In the genomic region with DNA sequence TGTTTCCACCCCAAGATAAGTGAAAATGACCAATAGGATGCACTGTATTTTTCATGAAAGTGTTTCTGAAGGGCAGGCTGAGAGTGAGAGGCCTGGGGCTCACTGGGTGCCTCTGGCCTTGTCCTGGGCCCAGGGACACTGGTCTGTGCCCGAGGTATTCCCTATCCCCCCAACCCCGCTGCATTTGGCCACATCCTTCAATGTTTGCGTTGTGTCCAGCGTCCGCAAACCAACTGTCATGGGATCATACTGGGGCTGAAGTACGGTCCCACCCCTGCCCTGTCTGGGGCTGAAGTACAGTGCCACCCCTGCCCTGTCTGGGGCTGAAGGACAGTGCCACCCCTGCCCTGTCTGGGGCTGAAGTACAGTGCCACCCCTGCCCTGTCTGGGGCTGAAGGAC, we compare ENCODE assay signal across 22 cellular contexts. TPM values are rescaled to one million over a fixed set of nuclear protein-coding genes. Genes with fewer than 3 reads are reported as not detected.
DNase-seq lines count a peak whose midpoint lies in the region; ATAC-seq and TF ChIP-seq lines count a peak whose summit lies in the region.
"Had no signal": no experiment of that assay in that cellular context is flagged by ENCODE, and none has a peak within 500 bp of the region (broad histone marks: within the 10 kb centered on the region; RNA-seq: fewer than 3 reads in every experiment).

No MANE protein-coding gene starts in this region.

- H3K9me3 ChIP-seq in RWPE2 (ENCODE audit: severe bottlenecking) (no peaks in the 10 kb centered on the region), esophagus squamous epithelium (no peaks in the 10 kb centered on the region), liver (ENCODE audit: control insufficient read depth in 4 of 4, low read length in 3 of 4) (no peaks in the 10 kb centered on the region)
- H3K9me3 ChIP-seq: thyroid gland had no signal

- DNase-seq in RWPE2 (ENCODE audit: low spot score) = peak; percentile 34
- no peak for DNase-seq in esophagus squamous epithelium (lab: John Stamatoyannopoulos, UW)
- DNase-seq in stimulated activated effector memory CD8-positive, alpha-beta T cell treated with anti-CD3 and anti-CD28 coated beads, Interleukin-12 subunit alpha, Interleukin-12 subunit beta, amount 100 ng/mL, for 72 hours (ENCODE audit: low spot score in 2 of 2) = no peak
- no peak for DNase-seq in activated CD4-positive, alpha-beta T cell treated with anti-CD3 and anti-CD28 coated beads, Interleukin-2, amount 50 U/mL, for 4 hours
- no peak for DNase-seq in foreskin keratinocyte
- DNase-seq: activated gamma-delta T cell treated with Interleukin-2 at 50 U/mL for 16 hours; amniotic stem cell; GF-D8; H7; NCI-H187; NCI-H2227 treated with DMSO at 0.1 percent for 48 hours; stimulated activated CD4-positive, alpha-beta T cell treated with anti-CD3 and anti-CD28 coated beads, Interleukin-2, amount 100 ng/mL, for 24 hours; T1000; thyroid gland had no signal

- no peaks in the 10 kb centered on the region for H3K9me3 Mint-ChIP-seq in stimulated activated effector memory CD8-positive, alpha-beta T cell treated with anti-CD3 and anti-CD28 coated beads, Interleukin-12 subunit alpha, Interleukin-12 subunit beta, amount 100 ng/mL, for 72 hours
- H3K9me3 Mint-ChIP-seq: CD8-positive, alpha-beta memory T cell; nephron; stimulated activated memory B cell treated with anti-CD40 and anti-IgM and Interleukin-4, amounts not matched to agents 10 μg/mL and 1 μg/mL and 100 μg/mL, for 72 hours had no signal

- H3K27ac ChIP-seq in RWPE2 (ENCODE audit: poor library complexity, severe bottlenecking) (no peak overlapping the region), esophagus squamous epithelium (peak overlapping the region; percentile 14 to 50 (median 32)), liver (ENCODE audit: low read depth in 1 of 2, low read length in 2 of 2) (peak overlapping the region; percentile 39 to 40), foreskin keratinocyte (no peak overlapping the region)
- H3K27ac ChIP-seq: thyroid gland had no signal

- H3K4me3 Mint-ChIP-seq in stimulated activated effector memory CD8-positive, alpha-beta T cell treated with anti-CD3 and anti-CD28 coated beads, Interleukin-12 subunit alpha, Interleukin-12 subunit beta, amount 100 ng/mL, for 72 hours = no peak overlapping the region
- H3K4me3 Mint-ChIP-seq: CD8-positive, alpha-beta memory T cell; nephron; stimulated activated memory B cell treated with anti-CD40 and anti-IgM and Interleukin-4, amounts not matched to agents 10 μg/mL and 1 μg/mL and 100 μg/mL, for 72 hours; WTC11 had no signal

- H3K27me3 ChIP-seq in RWPE2 (ENCODE audit: insufficient read depth, poor library complexity, severe bottlenecking) (no peaks in the 10 kb centered on the region), esophagus squamous epithelium (no peaks in the 10 kb centered on the region), liver (ENCODE audit: control insufficient read depth in 4 of 4, insufficient read depth in 4 of 4, low read length in 3 of 4) (no peaks in the 10 kb centered on the region), foreskin keratinocyte (no peaks in the 10 kb centered on the region)
- H3K27me3 ChIP-seq: thyroid gland had no signal

- 93 to 100% methylated on average over 1 to 5 of the region's 6 CpGs for WGBS in esophagus squamous epithelium, 2 donors
- 72% methylated on average over 6 of the region's 6 CpGs for WGBS in liver

- peak overlapping the region; percentile 67 for H3K27ac Mint-ChIP-seq in stimulated activated effector memory CD8-positive, alpha-beta T cell treated with anti-CD3 and anti-CD28 coated beads, Interleukin-12 subunit alpha, Interleukin-12 subunit beta, amount 100 ng/mL, for 72 hours
- H3K27ac Mint-ChIP-seq: nephron; stimulated activated memory B cell treated with anti-CD40 and anti-IgM and Interleukin-4, amounts not matched to agents 10 μg/mL and 1 μg/mL and 100 μg/mL, for 72 hours; WTC11 had no signal

- peaks cover 84% of the 10 kb centered on the region for H3K36me3 Mint-ChIP-seq in stimulated activated effector memory CD8-positive, alpha-beta T cell treated with anti-CD3 and anti-CD28 coated beads, Interleukin-12 subunit alpha, Interleukin-12 subunit beta, amount 100 ng/mL, for 72 hours

- no peak for ATAC-seq in RWPE2 (ENCODE audit: low read depth)
- no peak for ATAC-seq in stimulated activated effector memory CD8-positive, alpha-beta T cell treated with anti-CD3 and anti-CD28 coated beads, Interleukin-12 subunit alpha, Interleukin-12 subunit beta, amount 100 ng/mL, for 72 hours
- ATAC-seq in GM19463 (IDR thresholded peaks at IDR 0.05; ENCODE audit: unreplicated experiment) = no peak
- ATAC-seq in foreskin keratinocyte = no peak
- no peak for ATAC-seq in HG02588 (IDR thresholded peaks at IDR 0.05; ENCODE audit: unreplicated experiment)
- ATAC-seq: K562; stimulated activated memory B cell treated with anti-CD40 and anti-IgM and Interleukin-4, amounts not matched to agents 10 μg/mL and 1 μg/mL and 100 μg/mL, for 72 hours; WTC11 had no signal

- no peak for TF ChIP-seq POLR2A in esophagus squamous epithelium (IDR thresholded peaks at IDR 0.05)

- no peaks in the 10 kb centered on the region for H3K4me1 ChIP-seq in RWPE2 (ENCODE audit: insufficient read depth, poor library complexity, severe bottlenecking)
- peaks cover 0 to 6% (median 0%) of the 10 kb centered on the region in 3 donors for H3K4me1 ChIP-seq in esophagus squamous epithelium
- H3K4me1 ChIP-seq in liver (ENCODE audit: control insufficient read depth in 4 of 4, insufficient read depth in 4 of 4, low read length in 3 of 4) = peaks cover 0 to 3% (median 0%) of the 10 kb centered on the region in 4 donors
- H3K4me1 ChIP-seq in foreskin keratinocyte = no peaks in the 10 kb centered on the region
- H3K4me1 ChIP-seq: thyroid gland had no signal

- intact Hi-C loops in esophagus squamous epithelium (cut with DNase I) = no loop called here

- no peak overlapping the region for H3K9ac ChIP-seq in liver (ENCODE audit: low read depth in 1 of 2, low read length in 2 of 2)

- H3K36me3 ChIP-seq in RWPE2 (ENCODE audit: low read depth) (peaks cover 35% of the 10 kb centered on the region), esophagus squamous epithelium (peaks cover 35 to 95% (median 47%) of the 10 kb centered on the region in 3 donors), liver (ENCODE audit: control insufficient read depth in 4 of 4, insufficient read depth in 3 of 4, low read depth in 1 of 4, low read length in 3 of 4) (peaks cover 26 to 65% (median 60%) of the 10 kb centered on the region in 4 donors)

- no peak for TF ChIP-seq RAD21 in liver (IDR thresholded peaks at IDR 0.05)

- no peak for TF ChIP-seq CTCF in RWPE2 (IDR thresholded peaks at IDR 0.05; ENCODE audit: poor library complexity, severe bottlenecking)
- TF ChIP-seq CTCF in esophagus squamous epithelium (IDR thresholded peaks at IDR 0.05) = no peak
- no peak for TF ChIP-seq CTCF in liver (IDR thresholded peaks at IDR 0.05; ENCODE audit: low read depth, low read length, missing input control)
- TF ChIP-seq CTCF in foreskin keratinocyte (conservative IDR thresholded peaks at IDR 0.05) = no peak

- H3K4me3 ChIP-seq in RWPE2 (ENCODE audit: severe bottlenecking) = no peak overlapping the region
- no peak overlapping the region for H3K4me3 ChIP-seq in esophagus squamous epithelium
- H3K4me3 ChIP-seq in liver (ENCODE audit: low read depth in 1 of 3, low read length in 3 of 3) = no peak overlapping the region
- H3K4me3 ChIP-seq: K562, thyroid gland had no signal

- H3K4me1 Mint-ChIP-seq in stimulated activated effector memory CD8-positive, alpha-beta T cell treated with anti-CD3 and anti-CD28 coated beads, Interleukin-12 subunit alpha, Interleukin-12 subunit beta, amount 100 ng/mL, for 72 hours = peaks cover 11% of the 10 kb centered on the region
- H3K4me1 Mint-ChIP-seq: CD8-positive, alpha-beta memory T cell; nephron; stimulated activated memory B cell treated with anti-CD40 and anti-IgM and Interleukin-4, amounts not matched to agents 10 μg/mL and 1 μg/mL and 100 μg/mL, for 72 hours; WTC11 had no signal

TF ChIP-seq in liver, 16 proteins besides CTCF, POLR2A, EP300 and RAD21:
- no peak for TF ChIP-seq ZBTB33 (IDR thresholded peaks at IDR 0.05)
- TF ChIP-seq TAF1 (conservative IDR thresholded peaks at IDR 0.05) = no peak
- TF ChIP-seq EGR1 (IDR thresholded peaks at IDR 0.05; ENCODE audit: low read depth in 2 of 2) = no peak
- peak in 1 of 2 donors; percentile 58 for TF ChIP-seq HNF4A (conservative IDR thresholded peaks at IDR 0.05)
TF ChIP-seq in liver: peak in this region for 1.

RNA-seq across cellular contexts. Expression of gene MSANTD1, which starts 22.0 kb away (rescaled TPM):
- under 1 TPM in 3 of 4 donors, not detected in 1; 0.15 to 0.95 (median 0.18) TPM for total RNA-seq in esophagus squamous epithelium
- 1 to 10 TPM in 1 of 2 donors, under 1 TPM in 1; 0.23 to 1.2 TPM for total RNA-seq in liver
- polyA plus RNA-seq in liver = under 1 TPM in 1 of 2 donors, not detected in 1; 0.05 TPM
- total RNA-seq in foreskin keratinocyte = 0.07 TPM in 2 replicates
- polyA plus RNA-seq in foreskin keratinocyte = 0.02 and 0.04 TPM in 2 replicates
- polyA plus RNA-seq: CD8-positive, alpha-beta memory T cell; K562 had no signal

Comparison
In these comparisons a context has a peak if more than half of its experiments do, and no peak if none do; other contexts are left out.
1. H3K27ac ChIP-seq: peak in esophagus squamous epithelium (4 of 4) and liver (2 of 2); none in RWPE2 (single experiment) and foreskin keratinocyte (single experiment).